Comparison of ENCODE assay signal across 8 cellular contexts in genomic region chr20:50151034-50151743, GRCh38. TPM values are rescaled to one million over a fixed set of nuclear protein-coding genes. Genes with fewer than 3 reads are reported as not detected.
DNase-seq lines count a peak whose midpoint lies in the region; ATAC-seq and TF ChIP-seq lines count a peak whose summit lies in the region.

No MANE protein-coding gene starts in this region.

- intact Hi-C loops in thyroid gland (cut with DNase I) = loop anchor here (10.0 kb wide), 1 partner anchor 166 kb away; the partner anchor contains the start of gene SNAI1

- H3K27ac Mint-ChIP-seq in activated T-cell treated with anti-CD3 and anti-CD28 coated beads, Interleukin-2, amount 50 U/mL, for 24 hours = peak overlapping the region; percentile 97
- H3K27ac Mint-ChIP-seq in activated T-helper 17 cell treated with anti-CD3 and anti-CD28 coated beads, Interleukin-2, amount 50 U/mL, for 72 hours = peak overlapping the region; percentile 97

- no peak for TF ChIP-seq CTCF in thyroid gland (IDR thresholded peaks at IDR 0.05)

- H3K36me3 Mint-ChIP-seq in activated T-cell treated with anti-CD3 and anti-CD28 coated beads, Interleukin-2, amount 50 U/mL, for 24 hours (ENCODE audit: low read depth) = peaks cover 63% of the 10 kb centered on the region
- H3K36me3 Mint-ChIP-seq in activated T-helper 17 cell treated with anti-CD3 and anti-CD28 coated beads, Interleukin-2, amount 50 U/mL, for 72 hours (ENCODE audit: low read depth) = peaks cover 49% of the 10 kb centered on the region

- TF ChIP-seq POLR2A in thyroid gland (IDR thresholded peaks at IDR 0.05) = peak in 1 of 2 donors; percentile 50

- H3K27ac ChIP-seq in thyroid gland = peak overlapping the region; percentile 81 to 92 (median 89)

- H3K4me3 ChIP-seq in thyroid gland (replicated peaks in 1 of 3) = peak overlapping the region in 1 of 3 donors; percentile 77

- H3K27me3 Mint-ChIP-seq in activated T-cell treated with anti-CD3 and anti-CD28 coated beads, Interleukin-2, amount 50 U/mL, for 24 hours = no peaks in the 10 kb centered on the region
- H3K27me3 Mint-ChIP-seq in activated T-helper 17 cell treated with anti-CD3 and anti-CD28 coated beads, Interleukin-2, amount 50 U/mL, for 72 hours = no peaks in the 10 kb centered on the region

- H3K36me3 ChIP-seq in thyroid gland = peaks cover 0 to 6% of the 10 kb centered on the region in 2 donors

- H3K9me3 Mint-ChIP-seq in activated T-cell treated with anti-CD3 and anti-CD28 coated beads, Interleukin-2, amount 50 U/mL, for 24 hours = no peaks in the 10 kb centered on the region
- H3K9me3 Mint-ChIP-seq in activated T-helper 17 cell treated with anti-CD3 and anti-CD28 coated beads, Interleukin-2, amount 50 U/mL, for 72 hours = no peaks in the 10 kb centered on the region

- 75 to 79% methylated on average over 9 to 10 of the region's 10 CpGs for WGBS in thyroid gland, 2 donors

- peak overlapping the region; percentile 89 for H3K4me3 Mint-ChIP-seq in activated T-cell treated with anti-CD3 and anti-CD28 coated beads, Interleukin-2, amount 50 U/mL, for 24 hours
- H3K4me3 Mint-ChIP-seq in activated T-helper 17 cell treated with anti-CD3 and anti-CD28 coated beads, Interleukin-2, amount 50 U/mL, for 72 hours = peak overlapping the region; percentile 87

- no peak for ATAC-seq in activated T-helper 17 cell treated with anti-CD3 and anti-CD28 coated beads, Interleukin-2, amount 50 U/mL, for 72 hours (replicated peaks)
- ATAC-seq in GM21381 (IDR thresholded peaks at IDR 0.05; ENCODE audit: unreplicated experiment) = no peak
- no peak for ATAC-seq in HG02870 (IDR thresholded peaks at IDR 0.05; ENCODE audit: unreplicated experiment)
- no peak for ATAC-seq in HG02973 (IDR thresholded peaks at IDR 0.05; ENCODE audit: unreplicated experiment)

- peaks cover 67% of the 10 kb centered on the region for H3K4me1 Mint-ChIP-seq in activated T-cell treated with anti-CD3 and anti-CD28 coated beads, Interleukin-2, amount 50 U/mL, for 24 hours (ENCODE audit: low read depth)
- H3K4me1 Mint-ChIP-seq in activated T-helper 17 cell treated with anti-CD3 and anti-CD28 coated beads, Interleukin-2, amount 50 U/mL, for 72 hours = peaks cover 41% of the 10 kb centered on the region

- peaks cover 42 to 68% of the 10 kb centered on the region in 2 donors for H3K4me1 ChIP-seq in thyroid gland

- no peaks in the 10 kb centered on the region for H3K9me3 ChIP-seq in thyroid gland

- H3K27me3 ChIP-seq in thyroid gland = no peaks in the 10 kb centered on the region

- DNase-seq in activated T-cell treated with anti-CD3 and anti-CD28 coated beads, Interleukin-2, amount 50 U/mL, for 24 hours = no peak
- DNase-seq in activated T-cell treated with anti-CD3 and anti-CD28 coated beads for 4 hours = no peak
- peak; percentile 88 for DNase-seq in islet precursor cell
- peak; percentile 71 to 83 for DNase-seq in thyroid gland

RNA-seq across cellular contexts. Expression of gene PEDS1, which starts 2.3 kb away (rescaled TPM):
- total RNA-seq in activated T-helper 17 cell treated with anti-CD3 and anti-CD28 coated beads, Interleukin-2, amount 50 U/mL, for 72 hours = 10 to 100 TPM; 13.1 to 22.0 TPM
- total RNA-seq in thyroid gland = 10 to 100 TPM; 15.8 to 22.7 (median 19.7) TPM

RNA-seq across cellular contexts. Expression of gene UBE2V1, which starts 38.2 kb away (rescaled TPM):
- 100 to 1,000 TPM; 197 to 205 TPM for total RNA-seq in activated T-helper 17 cell treated with anti-CD3 and anti-CD28 coated beads, Interleukin-2, amount 50 U/mL, for 72 hours
- 100 to 1,000 TPM in 1 of 4 donors, 10 to 100 TPM in 3; 77.3 to 110 (median 92.3) TPM for total RNA-seq in thyroid gland

RNA-seq across cellular contexts. Expression of gene CEBPB, which starts 39.4 kb away (rescaled TPM):
- 10 to 100 TPM; 11.6 to 19.0 TPM for total RNA-seq in activated T-helper 17 cell treated with anti-CD3 and anti-CD28 coated beads, Interleukin-2, amount 50 U/mL, for 72 hours
- total RNA-seq in thyroid gland = 100 to 1,000 TPM in 3 of 4 donors, 10 to 100 TPM in 1; 61.7 to 132 (median 104) TPM

Comparison
In these comparisons a context has a peak if more than half of its experiments do, and no peak if none do; other contexts are left out.
1. DNase-seq: peak in islet precursor cell (single experiment) and thyroid gland (2 of 2); none in activated T-cell treated with anti-CD3 and anti-CD28 coated beads, Interleukin-2, amount 50 U/mL, for 24 hours (single experiment) and activated T-cell treated with anti-CD3 and anti-CD28 coated beads for 4 hours (single experiment).